In the genomic region with DNA sequence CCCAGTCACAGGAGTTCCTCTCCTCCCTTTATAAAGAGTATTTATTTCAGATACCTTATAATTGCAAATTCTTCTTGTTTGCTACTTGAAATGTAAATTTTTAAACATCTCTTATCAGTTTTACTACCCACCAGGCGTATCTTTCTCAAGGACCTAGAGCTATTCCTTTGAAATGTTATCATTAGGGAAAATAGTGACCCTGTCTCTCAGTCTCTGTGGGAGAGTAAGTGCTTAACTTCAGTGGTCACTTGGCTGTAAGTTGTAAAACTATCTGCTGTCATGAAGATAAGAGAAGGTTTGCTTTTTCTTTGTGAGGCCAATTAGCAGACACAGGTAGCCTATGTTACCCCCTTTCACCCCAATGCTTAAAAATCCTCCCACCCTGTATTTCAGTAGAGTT, we compare ENCODE assay signal across 24 cellular contexts.
DNase-seq lines count a peak whose midpoint lies in the region; ATAC-seq, FAIRE-seq and TF ChIP-seq lines count a peak whose summit lies in the region.
"Had no signal": no experiment of that assay in that cellular context is flagged by ENCODE, and none has a peak within 500 bp of the region (broad histone marks: within the 10 kb centered on the region; RNA-seq: fewer than 3 reads in every experiment).

No MANE protein-coding gene starts in this region.

- no peak overlapping the region for H3K56ac ChIP-seq in H1 (replicated peaks; ENCODE audit: insufficient read length, low read depth, low read length)

- intact Hi-C loops in heart right ventricle (cut with DNase I), result loop anchor here in 1 of 10 donors (5.0 kb wide), 1 partner anchor 309 kb away; no protein-coding TSS in a partner anchor

- no peak overlapping the region for H4K8ac ChIP-seq in H1 (ENCODE audit: extremely low read depth, insufficient read depth, low read length)

- no peak for TF ChIP-seq RAD21 in H1 (IDR thresholded peaks at IDR 0.05 in 1 of 2, conservative IDR thresholded peaks at IDR 0.05 in 1 of 2; ENCODE audit: low read depth in 2 of 2, low read length in 2 of 2)

- peak overlapping the region; percentile 92 for H3K27ac Mint-ChIP-seq in nephron progenitor cell
- H3K27ac Mint-ChIP-seq: CD14-positive monocyte; CD4-positive, alpha-beta T cell; CD8-positive, alpha-beta memory T cell had no signal

- H3K4me2 ChIP-seq in H1 (ENCODE audit: insufficient read depth in 1 of 2, low read depth in 2 of 2, low read length in 2 of 2), result no peak overlapping the region
- H3K4me2 ChIP-seq: A549; BLaER1 treated with 17β-estradiol and CSF1 and Interleukin-3, amounts not matched to agents 10 nM and 100 nM had no signal

- no peak overlapping the region for H3K4me3 ChIP-seq in HUES6 (ENCODE audit: low read depth, low read length)
- no peak overlapping the region for H3K4me3 ChIP-seq in H1 (ENCODE audit: extremely low read depth in 1 of 4, insufficient read depth in 2 of 4, low read depth in 3 of 4, low read length in 4 of 4)
- H3K4me3 ChIP-seq in heart right ventricle, result no peak overlapping the region
- H3K4me3 ChIP-seq in brain microvascular endothelial cell (ENCODE audit: low read depth, low read length), result no peak overlapping the region
- H3K4me3 ChIP-seq: A549; BLaER1 treated with 17β-estradiol and CSF1 and Interleukin-3, amounts not matched to agents 10 nM and 100 nM; GM12878 had no signal

- in situ Hi-C loops in brain microvascular endothelial cell (cut with HindIII; ENCODE audit: low pct_ligation_motif_present, low sequenced_read_pairs), result no loop called here

- no peaks in the 10 kb centered on the region for H3K27me3 ChIP-seq in HUES6 (ENCODE audit: control insufficient read depth, insufficient read depth, low read length)
- peaks cover 0 to 1% (median 0%) of the 10 kb centered on the region in 4 experiments; a peak in 1 of 7 replicates for H3K27me3 ChIP-seq in H1 (replicated peaks in 1 of 4; ENCODE audit: control insufficient read depth in 3 of 4, extremely low read depth in 1 of 4, insufficient read depth in 3 of 4, low read length in 3 of 4)
- H3K27me3 ChIP-seq in heart right ventricle, result no peaks in the 10 kb centered on the region
- no peaks in the 10 kb centered on the region for H3K27me3 ChIP-seq in brain microvascular endothelial cell (replicated peaks)
- H3K27me3 ChIP-seq: BE2C; BLaER1 treated with 17β-estradiol and CSF1 and Interleukin-3, amounts not matched to agents 10 nM and 100 nM had no signal

- H3K23me2 ChIP-seq in H1 (ENCODE audit: low read depth, low read length), result no peaks in the 10 kb centered on the region; the same call in 1 of the 2 replicates

- no peak overlapping the region for H4K5ac ChIP-seq in H1 (ENCODE audit: insufficient read length, low read depth, low read length)

- H3K4ac ChIP-seq in H1 (replicated peaks; ENCODE audit: insufficient read length, low read depth, low read length), result no peak overlapping the region

- H3K79me1 ChIP-seq in H1 (ENCODE audit: low read depth, low read length), result no peaks in the 10 kb centered on the region

- peak overlapping the region; percentile 33 for H3K9ac ChIP-seq in HUES6 (ENCODE audit: low read length)
- no peak overlapping the region for H3K9ac ChIP-seq in H1 (replicated peaks in 1 of 4; ENCODE audit: extremely low read depth in 1 of 4, low read depth in 3 of 4, low read length in 3 of 4)
- H3K9ac ChIP-seq: BLaER1 treated with 17β-estradiol and CSF1 and Interleukin-3, amounts not matched to agents 10 nM and 100 nM had no signal

- no peak for TF ChIP-seq POLR2A in H1 (IDR thresholded peaks at IDR 0.05; ENCODE audit: control extremely low read depth in 1 of 2, low read depth in 2 of 2, low read length in 2 of 2)

- no peak overlapping the region for H2BK20ac ChIP-seq in H1 (ENCODE audit: low read length)

- H4K20me1 ChIP-seq in H1 (replicated peaks in 1 of 2; ENCODE audit: control insufficient read depth in 1 of 2, insufficient read depth in 2 of 2, low read length in 2 of 2), result no peaks in the 10 kb centered on the region
- H4K20me1 ChIP-seq: BLaER1 treated with 17β-estradiol and CSF1 and Interleukin-3, amounts not matched to agents 10 nM and 100 nM had no signal

- no peak for DNase-seq in H1 (ENCODE audit: low read depth in 1 of 2, low spot score in 2 of 2)
- DNase-seq in nephron progenitor cell, result no peak
- DNase-seq in heart right ventricle, result no peak
- no peak for DNase-seq in stimulated activated naive CD4-positive, alpha-beta T cell treated with Interleukin-2 at 50 U/mL for 16 hours (lab: John Stamatoyannopoulos, UW)
- DNase-seq in brain microvascular endothelial cell, result no peak
- no peak for DNase-seq in DMS 273 treated with DMSO at 0.1 percent for 48 hours (lab: John Stamatoyannopoulos, UW)
- DNase-seq: 8988T; AML-193; BE2C; CD4-positive, alpha-beta T cell; CD8-positive, alpha-beta memory T cell; DMS153; DND-41; GDM1; GOT3; H7 had no signal

- no peak overlapping the region for H2BK5ac ChIP-seq in H1 (ENCODE audit: low read depth, low read length)

- H2AFZ ChIP-seq in H1 (ENCODE audit: low read length), result peak overlapping the region; percentile 63; the same call in 1 of the 2 replicates

- CTCF ChIA-PET in H1 (lab: Charles Lee; ENCODE audit: partially characterized antibody), result interaction anchor here (0.6 to 0.7 kb wide), 2 partner anchors 184 to 942 kb away, joined by 3 read pairs; no protein-coding TSS in a partner anchor

- POLR2A ChIA-PET in H1 (lab: Charles Lee; ENCODE audit: partially characterized antibody), result interaction anchor here (1.4 kb wide), 1 partner anchor 10 kb away, joined by 4 read pairs; no protein-coding TSS in a partner anchor

- H3K9me3 Mint-ChIP-seq in nephron progenitor cell, result no peaks in the 10 kb centered on the region
- H3K9me3 Mint-ChIP-seq: CD4-positive, alpha-beta T cell; CD8-positive, alpha-beta memory T cell had no signal

- H3K14ac ChIP-seq in H1 (ENCODE audit: insufficient read length), result no peak overlapping the region

- no peaks in the 10 kb centered on the region for H3K27me3 Mint-ChIP-seq in nephron progenitor cell (ENCODE audit: low read depth, poor library complexity)
- H3K27me3 Mint-ChIP-seq: CD4-positive, alpha-beta T cell had no signal

- no peak overlapping the region for H4K91ac ChIP-seq in H1 (replicated peaks; ENCODE audit: insufficient read length, low read length)

- H3K27ac ChIP-seq in HUES6 (ENCODE audit: low read depth, low read length) (no peak overlapping the region), H1 (ENCODE audit: low read depth, low read length) (no peak overlapping the region), heart right ventricle (no peak overlapping the region), brain microvascular endothelial cell (no peak overlapping the region)
- H3K27ac ChIP-seq: A549; BLaER1 treated with 17β-estradiol and CSF1 and Interleukin-3, amounts not matched to agents 10 nM and 100 nM had no signal

- no peak overlapping the region for H2BK120ac ChIP-seq in H1 (replicated peaks; ENCODE audit: low read depth, low read length)

- H3K18ac ChIP-seq in H1 (ENCODE audit: extremely low read depth, low read length), result no peak overlapping the region

- H3K4me1 Mint-ChIP-seq in nephron progenitor cell, result no peaks in the 10 kb centered on the region
- H3K4me1 Mint-ChIP-seq: CD14-positive monocyte; CD8-positive, alpha-beta memory T cell had no signal

- H3K79me2 ChIP-seq in H1 (ENCODE audit: control insufficient read depth in 1 of 2, insufficient read depth in 2 of 2, low read length in 2 of 2), result no peaks in the 10 kb centered on the region

- no peak for FAIRE-seq in H1 (lab: Jason Lieb, UNC)
- FAIRE-seq: A549, GM12878, GM18507 had no signal

- no peaks in the 10 kb centered on the region for H3K36me3 ChIP-seq in HUES6 (ENCODE audit: control insufficient read depth, insufficient read depth, low read length)
- no peaks in the 10 kb centered on the region for H3K36me3 ChIP-seq in H1 (ENCODE audit: control insufficient read depth in 2 of 4, insufficient read depth in 4 of 4, low read length in 3 of 4)
- H3K36me3 ChIP-seq in heart right ventricle, result no peaks in the 10 kb centered on the region
- H3K36me3 ChIP-seq in brain microvascular endothelial cell (replicated peaks), result no peaks in the 10 kb centered on the region
- H3K36me3 ChIP-seq: BE2C; BLaER1 treated with 17β-estradiol and CSF1 and Interleukin-3, amounts not matched to agents 10 nM and 100 nM had no signal

- H2BK12ac ChIP-seq in H1 (ENCODE audit: low read depth, low read length), result no peak overlapping the region

- H3K36me3 Mint-ChIP-seq in nephron progenitor cell (ENCODE audit: low read depth), result no peaks in the 10 kb centered on the region
- H3K36me3 Mint-ChIP-seq: CD14-positive monocyte; CD8-positive, alpha-beta memory T cell had no signal

- TF ChIP-seq EP300 in H1 (IDR thresholded peaks at IDR 0.05; ENCODE audit: borderline replicate concordance in 1 of 2, low read depth in 2 of 2, low read length in 2 of 2), result no peak

- peak; percentile 14 for ATAC-seq in GM18502 (IDR thresholded peaks at IDR 0.05; ENCODE audit: poor library complexity, unreplicated experiment)
- ATAC-seq in heart right ventricle, result no peak
- ATAC-seq: A549, GM12878, HCT116 had no signal

- no peak overlapping the region for H3K23ac ChIP-seq in H1 (ENCODE audit: insufficient read length)

- H3K4me1 ChIP-seq in HUES6 (ENCODE audit: control insufficient read depth, insufficient read depth, low read length), result peaks cover 19% of the 10 kb centered on the region
- peaks cover 0 to 2% (median 0%) of the 10 kb centered on the region in 4 experiments; a peak in 2 of 7 replicates for H3K4me1 ChIP-seq in H1 (replicated peaks in 1 of 4; ENCODE audit: control insufficient read depth in 3 of 4, insufficient read depth in 4 of 4, low read length in 3 of 4)
- H3K4me1 ChIP-seq in heart right ventricle, result no peaks in the 10 kb centered on the region
- H3K4me1 ChIP-seq: A549; BE2C; BLaER1 treated with 17β-estradiol and CSF1 and Interleukin-3, amounts not matched to agents 10 nM and 100 nM had no signal

- H2AK5ac ChIP-seq in H1 (ENCODE audit: low read depth, low read length), result no peak overlapping the region

- H2BK15ac ChIP-seq in H1 (ENCODE audit: low read length), result no peak overlapping the region

- TF ChIP-seq CTCF in H1 (IDR thresholded peaks at IDR 0.05; ENCODE audit: control extremely low read depth in 1 of 3, insufficient read depth in 1 of 3, low read depth in 1 of 3, low read length in 3 of 3) (no peak), nephron progenitor cell (IDR thresholded peaks at IDR 0.05) (no peak), heart right ventricle (IDR thresholded peaks at IDR 0.05) (no peak), brain microvascular endothelial cell (IDR thresholded peaks at IDR 0.05; ENCODE audit: low read depth, low read length, missing control alignments) (no peak)

- H3K9me3 ChIP-seq in HUES6 (ENCODE audit: control insufficient read depth, insufficient read depth, low read depth, low read length), result no peaks in the 10 kb centered on the region
- H3K9me3 ChIP-seq in H1 (ENCODE audit: insufficient read depth in 2 of 2, low read depth in 1 of 2, low read length in 1 of 2), result no peaks in the 10 kb centered on the region
- no peaks in the 10 kb centered on the region for H3K9me3 ChIP-seq in heart right ventricle
- H3K9me3 ChIP-seq: A549; BE2C; BLaER1 treated with 17β-estradiol and CSF1 and Interleukin-3, amounts not matched to agents 10 nM and 100 nM had no signal

- WGBS in H1 (ENCODE audit: extremely low coverage in 1 of 2, insufficient coverage in 1 of 2, insufficient read length in 1 of 2, insufficient replicate concordance in 2 of 2, low coverage in 1 of 2, low lambda C conversion rate in 2 of 2, missing lambda C conversion rate in 1 of 2), 2 experiments, result 69% methylated on average over 1 of the region's 1 CpG; no CpG with 5 or more reads in 1 of the 2 experiments
- 33 to 47% methylated on average over 1 of the region's 1 CpG for whole genome bisulfite sequencing in heart right ventricle, 2 donors

- H3K4me3 Mint-ChIP-seq in nephron progenitor cell, result no peak overlapping the region
- H3K4me3 Mint-ChIP-seq: CD14-positive monocyte; CD4-positive, alpha-beta T cell; CD8-positive, alpha-beta memory T cell had no signal
